1 cellular context compared by ENCODE assay signal in the genomic region with DNA sequence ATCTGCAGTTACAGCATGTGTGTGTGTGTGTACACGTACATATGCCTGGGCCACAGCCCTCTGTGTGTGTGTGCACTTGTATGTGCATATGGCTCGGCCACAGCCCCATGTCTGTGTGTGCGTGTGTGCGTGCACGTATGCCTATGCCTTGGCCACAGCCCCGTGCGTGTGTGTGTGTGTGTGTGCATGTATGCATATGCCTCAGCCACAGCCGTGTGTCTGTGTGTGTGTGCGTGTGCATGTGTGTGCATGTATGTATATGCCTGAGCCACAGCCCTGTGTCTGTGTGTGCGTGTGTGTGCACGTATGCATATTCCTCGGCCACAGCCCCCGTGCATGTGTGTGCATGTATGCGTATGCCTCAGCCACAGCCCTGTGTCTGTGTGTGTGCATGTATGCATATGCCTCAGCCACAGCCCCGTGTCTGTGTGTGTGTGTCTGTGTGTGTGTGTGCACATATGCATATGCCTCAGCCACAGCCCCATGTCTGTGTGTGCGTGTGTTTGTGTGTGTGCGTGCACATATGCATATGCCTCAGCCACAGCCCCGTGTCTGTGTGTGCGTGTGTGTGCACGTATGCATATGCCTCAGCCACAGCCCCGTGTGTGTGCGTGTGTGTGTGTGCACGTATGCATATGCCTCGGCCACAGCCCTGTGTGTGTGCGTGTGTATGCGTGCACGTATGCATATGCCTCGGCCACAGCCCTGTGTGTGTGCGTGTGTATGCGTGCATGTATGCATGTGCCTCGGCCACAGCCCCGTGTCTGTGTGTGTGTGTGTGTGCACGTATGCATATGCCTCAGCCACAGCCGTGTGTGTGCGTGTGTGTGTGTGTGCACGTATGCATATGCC.
TF ChIP-seq lines count a peak whose summit lies in the region.

No MANE protein-coding gene starts in this region.

TF ChIP-seq in K562, 482 proteins besides CTCF, POLR2A, EP300 and RAD21:
- TF ChIP-seq POLR2G (IDR thresholded peaks at IDR 0.05; ENCODE audit: low read depth, low read length) (peak; percentile 43), RBFOX2 (IDR thresholded peaks at IDR 0.05; ENCODE audit: low read depth, low read length) (peak; percentile 29; the same call in 1 of the 2 replicates), HNRNPUL1 (IDR thresholded peaks at IDR 0.05; ENCODE audit: low read length) (no peak), ZNF24 (IDR thresholded peaks at IDR 0.05) (no peak)
